8 cellular contexts compared by ENCODE assay signal in genomic region chr15:62782100-62782791, GRCh38.
DNase-seq lines count a peak whose midpoint lies in the region; ATAC-seq, FAIRE-seq and TF ChIP-seq lines count a peak whose summit lies in the region.

No MANE protein-coding gene starts in this region.

- H3K4me1 ChIP-seq in RWPE2 (ENCODE audit: insufficient read depth, poor library complexity, severe bottlenecking) = peaks cover 3% of the 10 kb centered on the region

- no peaks in the 10 kb centered on the region for H3K36me3 Mint-ChIP-seq in mesothelial cell of epicardium
- H3K36me3 Mint-ChIP-seq in T-helper 2 cell treated with Interferon-gamma antibody and Interleukin-4, amounts not matched to agents 5 μg/mL and 100 μg/mL, for 36 hours (ENCODE audit: low read depth) = no peaks in the 10 kb centered on the region

- no peaks in the 10 kb centered on the region for H3K9me3 Mint-ChIP-seq in mesothelial cell of epicardium
- no peaks in the 10 kb centered on the region for H3K9me3 Mint-ChIP-seq in T-helper 2 cell treated with Interferon-gamma antibody and Interleukin-4, amounts not matched to agents 5 μg/mL and 100 μg/mL, for 36 hours

- no peak overlapping the region for H3K4me3 ChIP-seq in RWPE2 (ENCODE audit: severe bottlenecking)
- no peak overlapping the region for H3K4me3 ChIP-seq in epithelial cell of esophagus (ENCODE audit: low read length)

- ATAC-seq in RWPE2 (ENCODE audit: low read depth) (peak; percentile 85), GM21619 (IDR thresholded peaks at IDR 0.05; ENCODE audit: unreplicated experiment) (no peak), GM18909 (IDR thresholded peaks at IDR 0.05; ENCODE audit: poor library complexity, unreplicated experiment) (no peak)

- no peak overlapping the region for H3K27ac ChIP-seq in RWPE2 (ENCODE audit: poor library complexity, severe bottlenecking)

- FAIRE-seq in G401.6 (lab: Jason Lieb, UNC) = peak; percentile 95

- H3K9me3 ChIP-seq in RWPE2 (ENCODE audit: severe bottlenecking) = no peaks in the 10 kb centered on the region

- peak overlapping the region; percentile 72 for H3K27ac Mint-ChIP-seq in mesothelial cell of epicardium
- no peak overlapping the region for H3K27ac Mint-ChIP-seq in T-helper 2 cell treated with Interferon-gamma antibody and Interleukin-4, amounts not matched to agents 5 μg/mL and 100 μg/mL, for 36 hours

- no peaks in the 10 kb centered on the region for H3K27me3 Mint-ChIP-seq in mesothelial cell of epicardium (ENCODE audit: low read depth)
- H3K27me3 Mint-ChIP-seq in T-helper 2 cell treated with Interferon-gamma antibody and Interleukin-4, amounts not matched to agents 5 μg/mL and 100 μg/mL, for 36 hours (ENCODE audit: low read depth) = no peaks in the 10 kb centered on the region

- H3K4me3 Mint-ChIP-seq in mesothelial cell of epicardium = no peak overlapping the region
- H3K4me3 Mint-ChIP-seq in T-helper 2 cell treated with Interferon-gamma antibody and Interleukin-4, amounts not matched to agents 5 μg/mL and 100 μg/mL, for 36 hours = no peak overlapping the region

- peak; percentile 27 for DNase-seq in LoVo (ENCODE audit: low spot score)
- DNase-seq in RWPE2 (ENCODE audit: low spot score) = no peak
- peak; percentile 84 for DNase-seq in epithelial cell of esophagus (ENCODE audit: low read depth)
- DNase-seq in mesothelial cell of epicardium (ENCODE audit: low spot score in 2 of 2, unreplicated experiment in 2 of 2) = peak in 1 of 2 experiments; percentile 45
- DNase-seq in T-helper 2 cell treated with Interferon-gamma antibody and Interleukin-4, amounts not matched to agents 5 μg/mL and 100 μg/mL, for 36 hours (ENCODE audit: low spot score) = no peak

- H3K27me3 ChIP-seq in RWPE2 (ENCODE audit: insufficient read depth, poor library complexity, severe bottlenecking) = no peaks in the 10 kb centered on the region

- TF ChIP-seq CTCF in RWPE2 (IDR thresholded peaks at IDR 0.05; ENCODE audit: poor library complexity, severe bottlenecking) (peak; percentile 97), epithelial cell of esophagus (IDR thresholded peaks at IDR 0.05; ENCODE audit: insufficient read depth, low read depth, low read length, missing control alignments) (peak; percentile 80), mesothelial cell of epicardium (IDR thresholded peaks at IDR 0.05; ENCODE audit: unreplicated experiment) (peak; percentile 59)

- H3K36me3 ChIP-seq in RWPE2 (ENCODE audit: low read depth) = no peaks in the 10 kb centered on the region

- peaks cover 51% of the 10 kb centered on the region for H3K4me1 Mint-ChIP-seq in mesothelial cell of epicardium
- no peaks in the 10 kb centered on the region for H3K4me1 Mint-ChIP-seq in T-helper 2 cell treated with Interferon-gamma antibody and Interleukin-4, amounts not matched to agents 5 μg/mL and 100 μg/mL, for 36 hours (ENCODE audit: low read depth)

Comparison
In these comparisons a context has a peak if more than half of its experiments do, and no peak if none do; other contexts are left out.
1. DNase-seq: peak in LoVo (single experiment) and epithelial cell of esophagus (single experiment); none in RWPE2 (single experiment) and T-helper 2 cell treated with Interferon-gamma antibody and Interleukin-4, amounts not matched to agents 5 μg/mL and 100 μg/mL, for 36 hours (single experiment).
2. Peak in every context shown above with its lines, with median percentiles within 50 percentile points of each other: CTCF ChIP-seq.